In the genomic region with DNA sequence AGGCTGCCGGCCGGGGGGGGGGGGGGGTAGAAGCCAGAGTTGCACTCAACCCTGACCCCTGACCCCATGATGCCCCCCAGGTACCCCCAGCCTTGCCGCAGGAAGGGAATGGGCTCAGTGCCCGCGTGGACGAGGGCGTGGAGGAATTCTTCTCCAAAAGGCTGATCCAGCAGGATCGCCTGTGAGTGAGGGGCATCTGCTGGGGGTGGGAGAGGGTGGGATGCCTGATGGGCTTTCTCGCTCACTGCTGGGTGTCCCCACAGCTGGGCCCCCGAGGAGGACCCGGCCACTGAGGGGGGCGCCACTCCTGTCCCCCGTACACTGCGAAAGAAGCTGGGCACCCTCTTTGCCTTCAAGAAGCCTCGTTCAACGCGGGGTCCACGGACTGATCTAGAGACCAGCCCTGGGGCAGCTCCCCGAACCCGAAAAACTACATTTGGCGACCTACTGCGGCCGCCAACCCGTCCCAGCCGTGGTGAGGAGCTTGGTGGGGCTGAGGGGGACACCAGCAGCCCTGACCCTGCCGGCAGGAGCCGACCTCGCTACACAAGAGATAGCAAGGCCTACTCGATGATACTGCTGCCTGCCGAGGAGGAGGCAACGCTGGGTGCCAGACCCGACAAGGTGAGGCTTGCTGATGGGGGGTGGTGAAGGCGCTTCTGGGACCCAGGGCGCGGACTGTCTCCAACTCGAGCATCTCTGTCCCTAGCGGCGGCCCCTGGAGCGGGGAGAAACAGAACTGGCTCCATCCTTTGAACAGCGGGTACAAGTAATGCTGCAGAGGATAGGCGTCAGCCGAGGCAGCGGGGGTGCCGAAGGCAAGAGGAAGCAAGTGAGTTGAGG, we compare ENCODE assay signal across 2 cellular contexts.
TF ChIP-seq lines count a peak whose summit lies in the region.

No MANE protein-coding gene starts in this region.

TF ChIP-seq in WTC11, 78 proteins besides CTCF, POLR2A, EP300 and RAD21 (continued from another document):
- TF ChIP-seq, protein P1, sequence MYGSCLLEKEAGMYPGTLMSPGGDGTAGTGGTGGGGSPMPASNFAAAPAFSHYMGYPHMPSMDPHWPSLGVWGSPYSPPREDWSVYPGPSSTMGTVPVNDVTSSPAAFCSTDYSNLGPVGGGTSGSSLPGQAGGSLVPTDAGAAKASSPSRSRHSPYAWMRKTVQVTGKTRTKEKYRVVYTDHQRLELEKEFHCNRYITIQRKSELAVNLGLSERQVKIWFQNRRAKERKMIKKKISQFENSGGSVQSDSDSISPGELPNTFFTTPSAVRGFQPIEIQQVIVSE (CRISPR knock-in tag; IDR thresholded peaks at IDR 0.05; ENCODE audit: borderline replicate concordance) = no peak
- TF ChIP-seq ZNF121 (CRISPR knock-in tag; IDR thresholded peaks at IDR 0.05) = no peak
- TF ChIP-seq, protein P2, sequence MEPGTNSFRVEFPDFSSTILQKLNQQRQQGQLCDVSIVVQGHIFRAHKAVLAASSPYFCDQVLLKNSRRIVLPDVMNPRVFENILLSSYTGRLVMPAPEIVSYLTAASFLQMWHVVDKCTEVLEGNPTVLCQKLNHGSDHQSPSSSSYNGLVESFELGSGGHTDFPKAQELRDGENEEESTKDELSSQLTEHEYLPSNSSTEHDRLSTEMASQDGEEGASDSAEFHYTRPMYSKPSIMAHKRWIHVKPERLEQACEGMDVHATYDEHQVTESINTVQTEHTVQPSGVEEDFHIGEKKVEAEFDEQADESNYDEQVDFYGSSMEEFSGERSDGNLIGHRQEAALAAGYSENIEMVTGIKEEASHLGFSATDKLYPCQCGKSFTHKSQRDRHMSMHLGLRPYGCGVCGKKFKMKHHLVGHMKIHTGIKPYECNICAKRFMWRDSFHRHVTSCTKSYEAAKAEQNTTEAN (CRISPR knock-in tag; IDR thresholded peaks at IDR 0.05) = no peak
- TF ChIP-seq SP1 (CRISPR knock-in tag; conservative IDR thresholded peaks at IDR 0.05) = no peak
- TF ChIP-seq FOXK1 (CRISPR knock-in tag; IDR thresholded peaks at IDR 0.05) = no peak
- no peak for TF ChIP-seq NR1H2 (CRISPR knock-in tag; IDR thresholded peaks at IDR 0.05)
- no peak for TF ChIP-seq NFYB (CRISPR knock-in tag; conservative IDR thresholded peaks at IDR 0.05; ENCODE audit: low read depth)

TF ChIP-seq in neural cell, 6 proteins besides CTCF, POLR2A, EP300 and RAD21 (continued from another document):
- TF ChIP-seq, protein P3, sequence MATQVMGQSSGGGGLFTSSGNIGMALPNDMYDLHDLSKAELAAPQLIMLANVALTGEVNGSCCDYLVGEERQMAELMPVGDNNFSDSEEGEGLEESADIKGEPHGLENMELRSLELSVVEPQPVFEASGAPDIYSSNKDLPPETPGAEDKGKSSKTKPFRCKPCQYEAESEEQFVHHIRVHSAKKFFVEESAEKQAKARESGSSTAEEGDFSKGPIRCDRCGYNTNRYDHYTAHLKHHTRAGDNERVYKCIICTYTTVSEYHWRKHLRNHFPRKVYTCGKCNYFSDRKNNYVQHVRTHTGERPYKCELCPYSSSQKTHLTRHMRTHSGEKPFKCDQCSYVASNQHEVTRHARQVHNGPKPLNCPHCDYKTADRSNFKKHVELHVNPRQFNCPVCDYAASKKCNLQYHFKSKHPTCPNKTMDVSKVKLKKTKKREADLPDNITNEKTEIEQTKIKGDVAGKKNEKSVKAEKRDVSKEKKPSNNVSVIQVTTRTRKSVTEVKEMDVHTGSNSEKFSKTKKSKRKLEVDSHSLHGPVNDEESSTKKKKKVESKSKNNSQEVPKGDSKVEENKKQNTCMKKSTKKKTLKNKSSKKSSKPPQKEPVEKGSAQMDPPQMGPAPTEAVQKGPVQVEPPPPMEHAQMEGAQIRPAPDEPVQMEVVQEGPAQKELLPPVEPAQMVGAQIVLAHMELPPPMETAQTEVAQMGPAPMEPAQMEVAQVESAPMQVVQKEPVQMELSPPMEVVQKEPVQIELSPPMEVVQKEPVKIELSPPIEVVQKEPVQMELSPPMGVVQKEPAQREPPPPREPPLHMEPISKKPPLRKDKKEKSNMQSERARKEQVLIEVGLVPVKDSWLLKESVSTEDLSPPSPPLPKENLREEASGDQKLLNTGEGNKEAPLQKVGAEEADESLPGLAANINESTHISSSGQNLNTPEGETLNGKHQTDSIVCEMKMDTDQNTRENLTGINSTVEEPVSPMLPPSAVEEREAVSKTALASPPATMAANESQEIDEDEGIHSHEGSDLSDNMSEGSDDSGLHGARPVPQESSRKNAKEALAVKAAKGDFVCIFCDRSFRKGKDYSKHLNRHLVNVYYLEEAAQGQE (IDR thresholded peaks at IDR 0.05; ENCODE audit: borderline replicate concordance) = no peak
- TF ChIP-seq MXI1 (conservative IDR thresholded peaks at IDR 0.05; ENCODE audit: poor library complexity, severe bottlenecking) = no peak
- TF ChIP-seq EZH2 (IDR thresholded peaks at IDR 0.05; ENCODE audit: borderline replicate concordance, insufficient read depth, low read length, poor library complexity, severe bottlenecking) = no peak
